ENCODE assay signal across 16 cellular contexts in the genomic region with DNA sequence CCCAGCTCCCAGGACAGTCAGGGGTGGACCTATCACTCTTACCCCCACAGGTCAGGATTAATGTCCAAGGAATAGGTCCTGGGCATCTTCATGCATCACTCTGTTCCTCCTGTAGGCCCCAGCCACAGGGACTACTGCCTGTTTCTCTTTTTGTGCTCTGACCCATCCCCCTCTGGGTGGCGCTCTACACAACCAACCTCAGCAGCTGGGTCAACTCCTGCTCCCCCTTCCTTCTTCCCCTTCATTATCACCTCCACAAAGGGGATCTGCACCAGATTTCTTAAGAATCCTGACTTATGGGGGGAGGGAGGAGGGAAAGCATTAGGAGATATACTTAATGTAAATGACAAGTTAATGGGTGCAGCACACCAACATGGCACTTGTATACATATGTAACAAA. TPM values are rescaled to one million over a fixed set of nuclear protein-coding genes. Genes with fewer than 3 reads are reported as not detected.
DNase-seq lines count a peak whose midpoint lies in the region; ATAC-seq and TF ChIP-seq lines count a peak whose summit lies in the region.
"Had no signal": no experiment of that assay in that cellular context is flagged by ENCODE, and none has a peak within 500 bp of the region (broad histone marks: within the 10 kb centered on the region; RNA-seq: fewer than 3 reads in every experiment).

No MANE protein-coding gene starts in this region.

- peak overlapping the region; percentile 68 for H3K27ac ChIP-seq in CD8-positive, alpha-beta memory T cell (ENCODE audit: low read depth, low read length)
- H3K27ac ChIP-seq in PC-3 (ENCODE audit: low read length) (peak overlapping the region; percentile 77), foreskin keratinocyte (peak overlapping the region; percentile 67)
- H3K27ac ChIP-seq: thoracic aorta had no signal

- no peak overlapping the region for H3K9ac ChIP-seq in PC-3 (ENCODE audit: low read length)
- H3K9ac ChIP-seq: BLaER1 treated with 17β-estradiol and CSF1 and Interleukin-3, amounts not matched to agents 10 nM and 100 nM had no signal

- no peaks in the 10 kb centered on the region for H3K36me3 ChIP-seq in CD8-positive, alpha-beta memory T cell (ENCODE audit: insufficient read depth, low read length)
- no peaks in the 10 kb centered on the region for H3K36me3 ChIP-seq in PC-3 (ENCODE audit: low read depth, low read length)
- H3K36me3 ChIP-seq: BLaER1 treated with 17β-estradiol and CSF1 and Interleukin-3, amounts not matched to agents 10 nM and 100 nM; MG63; thoracic aorta had no signal

- H3K4me3 Mint-ChIP-seq in CD8-positive, alpha-beta memory T cell, result no peak overlapping the region
- H3K4me3 Mint-ChIP-seq: activated CD8-positive, alpha-beta T cell treated with anti-CD3 and anti-CD28 coated beads, Interleukin-2, amount 10 ng/mL, durations not matched to agents 7 days and 5 days; activated T-cell treated with anti-CD3 and anti-CD28 coated beads, Interleukin-2, amount 50 U/mL, for 72 hours had no signal

- no peaks in the 10 kb centered on the region for H3K79me2 ChIP-seq in PC-3 (ENCODE audit: low read length)

- in situ Hi-C loops in GM13977 (cut with MboI; ENCODE audit: low pct_unique_long_range_greater_than_20kb, low sequenced_read_pairs, unreplicated experiment), result loop anchor here (10.0 kb wide), 1 partner anchor 232 kb away; no protein-coding TSS in a partner anchor

- H3F3A ChIP-seq in PC-3 (ENCODE audit: low read length, unreplicated experiment), result peaks cover 3% of the 10 kb centered on the region

- no peaks in the 10 kb centered on the region for H4K20me1 ChIP-seq in PC-3 (ENCODE audit: low read length)
- H4K20me1 ChIP-seq: BLaER1 treated with 17β-estradiol and CSF1 and Interleukin-3, amounts not matched to agents 10 nM and 100 nM had no signal

- H2AFZ ChIP-seq in PC-3 (ENCODE audit: low read length), result no peak overlapping the region

- H3K4me2 ChIP-seq in PC-3 (ENCODE audit: low read length), result peak overlapping the region; percentile 74; the same call in 1 of the 2 replicates

- no peak for DNase-seq in CD8-positive, alpha-beta memory T cell
- no peak for DNase-seq in GM13977 (ENCODE audit: low spot score)
- no peak for DNase-seq in PC-3
- DNase-seq in foreskin keratinocyte, result no peak
- no peak for DNase-seq in SW480 (ENCODE audit: low spot score)
- DNase-seq in NCI-H2227 (lab: John Stamatoyannopoulos, UW; ENCODE audit: unreplicated experiment), result no peak
- DNase-seq: activated CD8-positive, alpha-beta T cell treated with anti-CD3 and anti-CD28 coated beads, Interleukin-2, amount 10 ng/mL, durations not matched to agents 7 days and 5 days; activated T-cell treated with anti-CD3 and anti-CD28 coated beads, Interleukin-2, amount 50 U/mL, for 72 hours; effector CD8-positive, alpha-beta T cell; MG63; NCI-H2029 treated with DMSO at 0.1 percent for 48 hours; NCI-H524; stimulated activated CD4-positive, alpha-beta T cell treated with anti-CD3 and anti-CD28 coated beads, Interleukin-4, amount 100 ng/mL, for 1 hour had no signal

- no peaks in the 10 kb centered on the region for H3K27me3 Mint-ChIP-seq in CD8-positive, alpha-beta memory T cell

- H3K9me3 ChIP-seq in CD8-positive, alpha-beta memory T cell (ENCODE audit: low read length), result no peaks in the 10 kb centered on the region
- H3K9me3 ChIP-seq in PC-3 (ENCODE audit: low read length), result no peaks in the 10 kb centered on the region
- H3K9me3 ChIP-seq: BLaER1 treated with 17β-estradiol and CSF1 and Interleukin-3, amounts not matched to agents 10 nM and 100 nM; MG63; thoracic aorta had no signal

- H3K27me3 ChIP-seq in CD8-positive, alpha-beta memory T cell (ENCODE audit: insufficient read depth, low read length, poor library complexity, severe bottlenecking), result no peaks in the 10 kb centered on the region
- H3K27me3 ChIP-seq in PC-3 (ENCODE audit: low read length) (no peaks in the 10 kb centered on the region), foreskin keratinocyte (no peaks in the 10 kb centered on the region)
- H3K27me3 ChIP-seq: BLaER1 treated with 17β-estradiol and CSF1 and Interleukin-3, amounts not matched to agents 10 nM and 100 nM; MG63 had no signal

- no peaks in the 10 kb centered on the region for H3K9me3 Mint-ChIP-seq in CD8-positive, alpha-beta memory T cell
- H3K9me3 Mint-ChIP-seq: activated T-cell treated with anti-CD3 and anti-CD28 coated beads, Interleukin-2, amount 50 U/mL, for 72 hours had no signal

- no peaks in the 10 kb centered on the region for H3K9me2 ChIP-seq in PC-3 (replicated peaks; ENCODE audit: low read length)

- ATAC-seq in PC-3 (no peak), foreskin keratinocyte (no peak), GM21737 (IDR thresholded peaks at IDR 0.05; ENCODE audit: unreplicated experiment) (no peak)
- ATAC-seq: activated CD8-positive, alpha-beta T cell treated with anti-CD3 and anti-CD28 coated beads, Interleukin-2, amount 10 ng/mL, durations not matched to agents 7 days and 5 days; activated T-cell treated with anti-CD3 and anti-CD28 coated beads, Interleukin-2, amount 50 U/mL, for 72 hours had no signal

- no peaks in the 10 kb centered on the region for H3K36me3 Mint-ChIP-seq in CD8-positive, alpha-beta memory T cell

- intact Hi-C loops in PC-3 (cut with micrococcal nuclease), result no loop called here

- peak overlapping the region in 3 of 8 donors; percentile 43 to 87 (median 49) for H3K27ac Mint-ChIP-seq in CD8-positive, alpha-beta memory T cell
- H3K27ac Mint-ChIP-seq: activated CD8-positive, alpha-beta T cell treated with anti-CD3 and anti-CD28 coated beads, Interleukin-2, amount 10 ng/mL, durations not matched to agents 7 days and 5 days; activated T-cell treated with anti-CD3 and anti-CD28 coated beads, Interleukin-2, amount 50 U/mL, for 72 hours had no signal

- H3K4me1 ChIP-seq in CD8-positive, alpha-beta memory T cell (ENCODE audit: insufficient read depth, low read length), result no peaks in the 10 kb centered on the region
- H3K4me1 ChIP-seq in PC-3 (ENCODE audit: insufficient read depth, low read length) (peaks cover 35% of the 10 kb centered on the region), foreskin keratinocyte (peaks cover 13% of the 10 kb centered on the region)

- H3K4me3 ChIP-seq in CD8-positive, alpha-beta memory T cell (ENCODE audit: low read length), result no peak overlapping the region
- H3K4me3 ChIP-seq in PC-3 (ENCODE audit: low read length), result no peak overlapping the region
- H3K4me3 ChIP-seq: BLaER1 treated with 17β-estradiol and CSF1 and Interleukin-3, amounts not matched to agents 10 nM and 100 nM; MG63; thoracic aorta had no signal

- peaks cover 8 to 16% (median 11%) of the 10 kb centered on the region in 3 donors for H3K4me1 Mint-ChIP-seq in CD8-positive, alpha-beta memory T cell

- POLR2A ChIA-PET in CD8-positive, alpha-beta memory T cell (lab: Charles Lee), result no interaction called here
- POLR2A ChIA-PET in PC-3 (lab: Charles Lee; ENCODE audit: unreplicated experiment), result no interaction called here

- TF ChIP-seq CTCF in GM13977 (IDR thresholded peaks at IDR 0.05; ENCODE audit: extremely low read depth, insufficient read depth, missing control alignments) (peak; percentile 19), PC-3 (conservative IDR thresholded peaks at IDR 0.05; ENCODE audit: low read depth, low read length) (peak; percentile 33; the same call in 1 of the 2 replicates), foreskin keratinocyte (conservative IDR thresholded peaks at IDR 0.05) (no peak)

- CTCF ChIA-PET in CD8-positive, alpha-beta memory T cell (lab: Charles Lee), result interaction anchor here (1.3 to 4.0 kb wide), 7 partner anchors 7 to 86 kb away, joined by 3 to 22 read pairs (median 12); a partner anchor contains a TSS
- CTCF ChIA-PET in PC-3 (lab: Charles Lee), result interaction anchor here (0.7 to 1.1 kb wide), 2 partner anchors 64 to 188 kb away, joined by 3 to 5 read pairs; no protein-coding TSS in a partner anchor

- no TSS peak for BruUV-seq in PC-3 (replicated peaks; lab: Mats Ljungman, UMichigan)

RNA-seq across cellular contexts. Expression of a gene that starts 12.2 kb away (rescaled TPM):
- 10 to 100 TPM; 12.7 to 16.2 TPM for total RNA-seq in CD8-positive, alpha-beta memory T cell
- polyA plus RNA-seq in CD8-positive, alpha-beta memory T cell, result 33.2 TPM
- total RNA-seq in PC-3 (2014; rRNA removed) (0.58 and 2.4 TPM in 2 replicates), foreskin keratinocyte (1.9 and 2.7 TPM in 2 replicates)
- polyA plus RNA-seq in foreskin keratinocyte, result 0.31 and 0.34 TPM in 2 replicates

RNA-seq across cellular contexts. Expression of a gene that starts 35.9 kb away (rescaled TPM):
- 10 to 100 TPM; 14.8 to 16.0 TPM for total RNA-seq in CD8-positive, alpha-beta memory T cell
- 7.1 TPM for polyA plus RNA-seq in CD8-positive, alpha-beta memory T cell
- total RNA-seq in PC-3 (2014; rRNA removed) (6.5 and 7.8 TPM in 2 replicates), foreskin keratinocyte (5.1 and 6.1 TPM in 2 replicates)
- 1.3 TPM in 2 replicates for polyA plus RNA-seq in foreskin keratinocyte

RNA-seq across cellular contexts. Expression of a gene that starts 36.2 kb away (rescaled TPM):
- total RNA-seq in CD8-positive, alpha-beta memory T cell, result 10 to 100 TPM; 66.4 to 73.2 TPM
- 19.5 TPM for polyA plus RNA-seq in CD8-positive, alpha-beta memory T cell
- total RNA-seq in PC-3 (2014; rRNA removed) (55.8 and 79.7 TPM in 2 replicates), foreskin keratinocyte (54.5 and 59.9 TPM in 2 replicates)
- 28.9 and 33.9 TPM in 2 replicates for polyA plus RNA-seq in foreskin keratinocyte
